In genomic region chr5:93278876-93279275, GRCh38 we compare ENCODE assay signal across 17 cellular contexts.
"Had no signal": no experiment of that assay in that cellular context is flagged by ENCODE, and none has a peak within 500 bp of the region (broad histone marks: within the 10 kb centered on the region; RNA-seq: fewer than 3 reads in every experiment).

No MANE protein-coding gene starts in this region.

- H3K4me3 ChIP-seq: ascending aorta, cardiac muscle cell, lung, ovary, transverse colon had no signal

- H3K36me3 ChIP-seq: ascending aorta, cardiac muscle cell, ovary, transverse colon had no signal

- H3K9me3 Mint-ChIP-seq: activated B cell treated with CpG ODN at 0.5 μM for 24 hours; activated CD4-positive, alpha-beta T cell treated with anti-CD3 and anti-CD28 coated beads, Interleukin-2, amount 10 ng/mL, durations not matched to agents 24 days and 14 days; activated naive CD8-positive, alpha-beta T cell treated with anti-CD3 and anti-CD28 coated beads, Interleukin-2, amount 50 U/mL, for 24 hours; T-helper 1 cell treated with Interleukin-12 subunit alpha and Interleukin-12 subunit beta and Interleukin-4 antibody, amounts not matched to agents 30 μg/mL and 1 μg/mL, for 36 hours had no signal

- H3K9me3 ChIP-seq: ascending aorta, ovary, transverse colon had no signal

- H3K27me3 ChIP-seq: ascending aorta, ovary, transverse colon had no signal

- H3K4me3 Mint-ChIP-seq: activated B cell treated with CpG ODN at 0.5 μM for 24 hours; activated CD4-positive, alpha-beta T cell treated with anti-CD3 and anti-CD28 coated beads, Interleukin-2, amount 10 ng/mL, durations not matched to agents 24 days and 14 days; activated naive CD8-positive, alpha-beta T cell treated with anti-CD3 and anti-CD28 coated beads, Interleukin-2, amount 50 U/mL, for 24 hours; natural killer cell treated with Interleukin-12 subunit alpha and Interleukin-12 subunit beta and Interleukin-15 and Interleukin-18, amount 100 ng/mL, for 72 hours; T-helper 1 cell treated with Interleukin-12 subunit alpha and Interleukin-12 subunit beta and Interleukin-4 antibody, amounts not matched to agents 30 μg/mL and 1 μg/mL, for 36 hours had no signal

- DNase-seq: activated B cell treated with CpG ODN at 0.5 μM for 24 hours; activated CD4-positive, alpha-beta T cell treated with anti-CD3 and anti-CD28 coated beads, Interleukin-2, amount 10 ng/mL, durations not matched to agents 24 days and 14 days; activated CD8-positive, alpha-beta memory T cell treated with anti-CD3 and anti-CD28 coated beads for 24 hours; activated naive CD4-positive, alpha-beta T cell treated with Interleukin-2 at 50 U/mL for 16 hours; activated naive CD8-positive, alpha-beta T cell treated with anti-CD3 and anti-CD28 coated beads, Interleukin-2, amount 50 U/mL, for 24 hours; effector CD4-positive, alpha-beta T cell; glutamatergic neuron; ovary; stimulated activated CD4-positive, alpha-beta T cell treated with anti-CD3 and anti-CD28 coated beads, Interleukin-12 subunit alpha, Interleukin-12 subunit beta, amount 100 ng/mL, for 4 hours; stimulated activated naive CD4-positive, alpha-beta T cell; substantia nigra; transverse colon had no signal

- H3K4me1 Mint-ChIP-seq: activated B cell treated with CpG ODN at 0.5 μM for 24 hours; activated CD4-positive, alpha-beta T cell treated with anti-CD3 and anti-CD28 coated beads, Interleukin-2, amount 10 ng/mL, durations not matched to agents 24 days and 14 days; activated naive CD8-positive, alpha-beta T cell treated with anti-CD3 and anti-CD28 coated beads, Interleukin-2, amount 50 U/mL, for 24 hours had no signal

- H3K4me1 ChIP-seq: ascending aorta, transverse colon had no signal

- H3K27ac Mint-ChIP-seq: activated B cell treated with CpG ODN at 0.5 μM for 24 hours; activated CD4-positive, alpha-beta T cell treated with anti-CD3 and anti-CD28 coated beads, Interleukin-2, amount 10 ng/mL, durations not matched to agents 24 days and 14 days; activated naive CD8-positive, alpha-beta T cell treated with anti-CD3 and anti-CD28 coated beads, Interleukin-2, amount 50 U/mL, for 24 hours; natural killer cell treated with Interleukin-12 subunit alpha and Interleukin-12 subunit beta and Interleukin-15 and Interleukin-18, amount 100 ng/mL, for 72 hours; T-helper 1 cell treated with Interleukin-12 subunit alpha and Interleukin-12 subunit beta and Interleukin-4 antibody, amounts not matched to agents 30 μg/mL and 1 μg/mL, for 36 hours had no signal

- ATAC-seq: activated naive CD8-positive, alpha-beta T cell treated with anti-CD3 and anti-CD28 coated beads, Interleukin-2, amount 50 U/mL, for 24 hours; natural killer cell treated with Interleukin-12 subunit alpha and Interleukin-12 subunit beta and Interleukin-15 and Interleukin-18, amount 100 ng/mL, for 72 hours had no signal

- H3K27me3 Mint-ChIP-seq: activated B cell treated with CpG ODN at 0.5 μM for 24 hours; activated CD4-positive, alpha-beta T cell treated with anti-CD3 and anti-CD28 coated beads, Interleukin-2, amount 10 ng/mL, durations not matched to agents 24 days and 14 days; activated naive CD8-positive, alpha-beta T cell treated with anti-CD3 and anti-CD28 coated beads, Interleukin-2, amount 50 U/mL, for 24 hours; natural killer cell treated with Interleukin-12 subunit alpha and Interleukin-12 subunit beta and Interleukin-15 and Interleukin-18, amount 100 ng/mL, for 72 hours had no signal

- H3K36me3 Mint-ChIP-seq: natural killer cell treated with Interleukin-12 subunit alpha and Interleukin-12 subunit beta and Interleukin-15 and Interleukin-18, amount 100 ng/mL, for 72 hours had no signal

- H3K27ac ChIP-seq: ascending aorta, cardiac muscle cell, ovary, transverse colon had no signal
